ENCODE assay signal across 10 cellular contexts in genomic region chrX:155334486-155335316, GRCh38. TPM values are rescaled to one million over a fixed set of nuclear protein-coding genes. Genes with fewer than 3 reads are reported as not detected.
DNase-seq lines count a peak whose midpoint lies in the region; ATAC-seq and TF ChIP-seq lines count a peak whose summit lies in the region.
"Had no signal": no experiment of that assay in that cellular context is flagged by ENCODE, and none has a peak within 500 bp of the region (broad histone marks: within the 10 kb centered on the region; RNA-seq: fewer than 3 reads in every experiment).

TSS of gene CLIC2 (minus strand) at chrX:155334614. CDS start at chrX:155334427, 187 bp downstream.

- WGBS in thymus = 49% methylated on average over 5 of the region's 5 CpGs

- no peak within 1 kb of the TSS for H3K4me3 ChIP-seq in HFF-Myc (replicated peaks; ENCODE audit: low read depth, low read length)
- H3K4me3 ChIP-seq in thymus (ENCODE audit: low read length) = no peak within 1 kb of the TSS

- no peaks in the 10 kb centered on the region for H3K27me3 ChIP-seq in foreskin keratinocyte
- H3K27me3 ChIP-seq in thymus (ENCODE audit: control insufficient read depth, insufficient read depth) = no peaks in the 10 kb centered on the region

- H3K27ac ChIP-seq in foreskin keratinocyte (no peak within 1 kb of the TSS), thymus (ENCODE audit: low read depth) (no peak within 1 kb of the TSS)

- peak; percentile 54 for DNase-seq in DMS153 treated with DMSO at 0.1 percent for 48 hours (lab: John Stamatoyannopoulos, UW; ENCODE audit: unreplicated experiment)
- peak; percentile 81 for DNase-seq in HFF-Myc (ENCODE audit: extremely low read depth, low read depth)
- DNase-seq in RPMI7951 (ENCODE audit: low read depth) = peak; percentile 91
- peak; percentile 34 to 66 for DNase-seq in foreskin keratinocyte
- no peak for DNase-seq in activated CD8-positive, alpha-beta memory T cell treated with anti-CD3 and anti-CD28 coated beads, Interleukin-2, amount 50 U/mL, for 4 hours
- no peak for DNase-seq in activated effector memory CD4-positive, alpha-beta T cell treated with Interleukin-2 at 50 U/mL for 16 hours
- DNase-seq: activated naive CD8-positive, alpha-beta T cell treated with anti-CD3 and anti-CD28 coated beads, Interleukin-2, amount 10 ng/mL, durations not matched to agents 7 days and 5 days had no signal

- H3K4me1 ChIP-seq in foreskin keratinocyte (no peaks in the 10 kb centered on the region), thymus (ENCODE audit: control insufficient read depth, insufficient read depth, low read length) (no peaks in the 10 kb centered on the region)

- ATAC-seq in foreskin keratinocyte (peak; percentile 87), GM21576 (IDR thresholded peaks at IDR 0.05; ENCODE audit: unreplicated experiment) (no peak)
- ATAC-seq: HCT116 had no signal

- TF ChIP-seq CTCF in HFF-Myc (IDR thresholded peaks at IDR 0.05; ENCODE audit: low read depth, low read length, missing control alignments) = no peak
- TF ChIP-seq CTCF in foreskin keratinocyte (conservative IDR thresholded peaks at IDR 0.05) = no peak

- H3K36me3 ChIP-seq in thymus (ENCODE audit: control insufficient read depth, insufficient read depth) = no peaks in the 10 kb centered on the region

- no peaks in the 10 kb centered on the region for H3K9me3 ChIP-seq in thymus (ENCODE audit: control insufficient read depth)

RNA-seq across cellular contexts. Expression of gene CLIC2, which starts in this region (rescaled TPM):
- total RNA-seq in RPMI7951 (2014; rRNA removed; shearing (Covaris generic)) = 11.5 and 14.6 TPM in 2 replicates
- not detected in 2 replicates for total RNA-seq in foreskin keratinocyte
- polyA plus RNA-seq in foreskin keratinocyte (0.03 TPM in 1 of 2 replicates, not detected in the other), thymus (27.0 TPM)

Comparison
In these comparisons a context has a peak if more than half of its experiments do, and no peak if none do; other contexts are left out.
1. RNA of gene CLIC2 (total RNA-seq): 11.5 to 14.6 TPM in RPMI7951; not detected in foreskin keratinocyte; every median in the first group is over 10 times any median in the second.
2. RNA of gene CLIC2 (polyA plus RNA-seq): 27.0 TPM in thymus (single experiment); 0.03 TPM in foreskin keratinocyte; every median in the first group is over 10 times any median in the second.
3. Peak in DNase-seq and ATAC-seq in foreskin keratinocyte; RNA of the gene not detected or under 1 TPM.
4. DNase-seq: peak in DMS153 treated with DMSO at 0.1 percent for 48 hours (single experiment), HFF-Myc (single experiment) and RPMI7951 (single experiment); none in activated CD8-positive, alpha-beta memory T cell treated with anti-CD3 and anti-CD28 coated beads, Interleukin-2, amount 50 U/mL, for 4 hours (single experiment) and activated effector memory CD4-positive, alpha-beta T cell treated with Interleukin-2 at 50 U/mL for 16 hours (single experiment).